In the genomic region with DNA sequence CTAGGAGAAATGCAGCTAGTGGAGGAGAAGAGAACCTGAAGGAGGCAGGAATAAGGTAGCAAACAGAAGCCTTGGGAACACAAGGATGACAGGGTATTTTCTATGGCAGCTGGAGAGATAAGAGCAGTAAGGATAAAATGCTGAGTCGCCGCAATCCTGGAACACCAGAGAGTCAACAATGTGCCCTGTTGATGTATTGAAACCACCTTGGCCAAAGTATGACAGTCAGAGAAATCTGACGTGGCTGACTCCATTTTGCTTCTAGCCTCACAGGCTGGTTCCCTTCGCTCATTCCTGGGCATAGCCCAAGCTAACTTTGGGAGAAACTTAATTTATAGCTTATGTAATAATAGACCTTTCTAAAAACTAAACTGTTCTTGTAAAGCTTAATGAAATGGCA, we compare ENCODE assay signal across 1 cellular context.
TF ChIP-seq lines count a peak whose summit lies in the region.

No MANE protein-coding gene starts in this region.

TF ChIP-seq in K562, 482 proteins besides CTCF, POLR2A, EP300 and RAD21 (continued from another document):
- TF ChIP-seq, protein P1, sequence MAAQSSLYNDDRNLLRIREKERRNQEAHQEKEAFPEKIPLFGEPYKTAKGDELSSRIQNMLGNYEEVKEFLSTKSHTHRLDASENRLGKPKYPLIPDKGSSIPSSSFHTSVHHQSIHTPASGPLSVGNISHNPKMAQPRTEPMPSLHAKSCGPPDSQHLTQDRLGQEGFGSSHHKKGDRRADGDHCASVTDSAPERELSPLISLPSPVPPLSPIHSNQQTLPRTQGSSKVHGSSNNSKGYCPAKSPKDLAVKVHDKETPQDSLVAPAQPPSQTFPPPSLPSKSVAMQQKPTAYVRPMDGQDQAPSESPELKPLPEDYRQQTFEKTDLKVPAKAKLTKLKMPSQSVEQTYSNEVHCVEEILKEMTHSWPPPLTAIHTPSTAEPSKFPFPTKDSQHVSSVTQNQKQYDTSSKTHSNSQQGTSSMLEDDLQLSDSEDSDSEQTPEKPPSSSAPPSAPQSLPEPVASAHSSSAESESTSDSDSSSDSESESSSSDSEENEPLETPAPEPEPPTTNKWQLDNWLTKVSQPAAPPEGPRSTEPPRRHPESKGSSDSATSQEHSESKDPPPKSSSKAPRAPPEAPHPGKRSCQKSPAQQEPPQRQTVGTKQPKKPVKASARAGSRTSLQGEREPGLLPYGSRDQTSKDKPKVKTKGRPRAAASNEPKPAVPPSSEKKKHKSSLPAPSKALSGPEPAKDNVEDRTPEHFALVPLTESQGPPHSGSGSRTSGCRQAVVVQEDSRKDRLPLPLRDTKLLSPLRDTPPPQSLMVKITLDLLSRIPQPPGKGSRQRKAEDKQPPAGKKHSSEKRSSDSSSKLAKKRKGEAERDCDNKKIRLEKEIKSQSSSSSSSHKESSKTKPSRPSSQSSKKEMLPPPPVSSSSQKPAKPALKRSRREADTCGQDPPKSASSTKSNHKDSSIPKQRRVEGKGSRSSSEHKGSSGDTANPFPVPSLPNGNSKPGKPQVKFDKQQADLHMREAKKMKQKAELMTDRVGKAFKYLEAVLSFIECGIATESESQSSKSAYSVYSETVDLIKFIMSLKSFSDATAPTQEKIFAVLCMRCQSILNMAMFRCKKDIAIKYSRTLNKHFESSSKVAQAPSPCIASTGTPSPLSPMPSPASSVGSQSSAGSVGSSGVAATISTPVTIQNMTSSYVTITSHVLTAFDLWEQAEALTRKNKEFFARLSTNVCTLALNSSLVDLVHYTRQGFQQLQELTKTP (IDR thresholded peaks at IDR 0.05; ENCODE audit: low read depth in 1 of 2, partially characterized antibody in 2 of 2), result no peak
- TF ChIP-seq ZNF778 (CRISPR knock-in tag; IDR thresholded peaks at IDR 0.05) (no peak), MAFF (IDR thresholded peaks at IDR 0.05; ENCODE audit: low read length) (peak; percentile 57; the same call in 1 of the 2 replicates), MCM7 (IDR thresholded peaks at IDR 0.05) (no peak), KDM4B (IDR thresholded peaks at IDR 0.05; ENCODE audit: borderline replicate concordance in 2 of 2, low read depth in 1 of 2) (no peak), POLR3A (IDR thresholded peaks at IDR 0.05; ENCODE audit: borderline replicate concordance, extremely low read depth, insufficient read depth, insufficient read length) (no peak), ZNF124 (CRISPR knock-in tag; IDR thresholded peaks at IDR 0.05) (no peak), MAFK (IDR thresholded peaks at IDR 0.05; ENCODE audit: low read length) (peak; percentile 60), BACH1 (tag; IDR thresholded peaks at IDR 0.05) (0 out of 2 replicates have a peak, but pooled peaks have one; percentile 53), ZNF274 (IDR thresholded peaks at IDR 0.05; ENCODE audit: borderline replicate concordance, low read depth, low read length) (no peak), MTA3 (IDR thresholded peaks at IDR 0.05; ENCODE audit: borderline replicate concordance) (no peak), C11orf30 (IDR thresholded peaks at IDR 0.05; ENCODE audit: low read depth) (peak; percentile 88), PTRF (tag; IDR thresholded peaks at IDR 0.05) (no peak), NR4A1 (CRISPR knock-in tag; IDR thresholded peaks at IDR 0.05) (no peak), NR4A1 (tag; IDR thresholded peaks at IDR 0.05) (peak; percentile 79), GTF2E2 (tag; IDR thresholded peaks at IDR 0.05) (no peak), ZFP1 (CRISPR knock-in tag; IDR thresholded peaks at IDR 0.05) (0 out of 2 replicates have a peak, but pooled peaks have one; percentile 4), FUS (optimal IDR thresholded peaks at IDR 0.05; ENCODE audit: low read depth, low read length) (no peak), EZH2 (IDR thresholded peaks at IDR 0.05; ENCODE audit: borderline replicate concordance, low read depth, low read length) (no peak), RBM34 (IDR thresholded peaks at IDR 0.05; ENCODE audit: borderline replicate concordance, insufficient read depth, low read length) (no peak), FOXA3 (CRISPR knock-in tag; conservative IDR thresholded peaks at IDR 0.05 in 1 of 2, IDR thresholded peaks at IDR 0.05 in 1 of 2) (no peak)
- TF ChIP-seq, protein P2, sequence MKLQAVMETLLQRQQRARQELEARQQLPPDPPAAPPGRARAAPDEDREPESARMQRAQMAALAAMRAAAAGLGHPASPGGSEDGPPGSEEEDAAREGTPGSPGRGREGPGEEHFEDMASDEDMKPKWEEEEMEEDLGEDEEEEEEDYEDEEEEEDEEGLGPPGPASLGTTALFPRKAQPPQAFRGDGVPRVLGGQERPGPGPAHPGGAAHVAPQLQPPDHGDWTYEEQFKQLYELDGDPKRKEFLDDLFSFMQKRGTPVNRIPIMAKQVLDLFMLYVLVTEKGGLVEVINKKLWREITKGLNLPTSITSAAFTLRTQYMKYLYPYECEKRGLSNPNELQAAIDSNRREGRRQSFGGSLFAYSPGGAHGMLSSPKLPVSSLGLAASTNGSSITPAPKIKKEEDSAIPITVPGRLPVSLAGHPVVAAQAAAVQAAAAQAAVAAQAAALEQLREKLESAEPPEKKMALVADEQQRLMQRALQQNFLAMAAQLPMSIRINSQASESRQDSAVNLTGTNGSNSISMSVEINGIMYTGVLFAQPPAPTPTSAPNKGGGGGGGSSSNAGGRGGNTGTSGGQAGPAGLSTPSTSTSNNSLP (IDR thresholded peaks at IDR 0.05; ENCODE audit: borderline replicate concordance, low read depth, low read length), result no peak
- TF ChIP-seq, protein P3, sequence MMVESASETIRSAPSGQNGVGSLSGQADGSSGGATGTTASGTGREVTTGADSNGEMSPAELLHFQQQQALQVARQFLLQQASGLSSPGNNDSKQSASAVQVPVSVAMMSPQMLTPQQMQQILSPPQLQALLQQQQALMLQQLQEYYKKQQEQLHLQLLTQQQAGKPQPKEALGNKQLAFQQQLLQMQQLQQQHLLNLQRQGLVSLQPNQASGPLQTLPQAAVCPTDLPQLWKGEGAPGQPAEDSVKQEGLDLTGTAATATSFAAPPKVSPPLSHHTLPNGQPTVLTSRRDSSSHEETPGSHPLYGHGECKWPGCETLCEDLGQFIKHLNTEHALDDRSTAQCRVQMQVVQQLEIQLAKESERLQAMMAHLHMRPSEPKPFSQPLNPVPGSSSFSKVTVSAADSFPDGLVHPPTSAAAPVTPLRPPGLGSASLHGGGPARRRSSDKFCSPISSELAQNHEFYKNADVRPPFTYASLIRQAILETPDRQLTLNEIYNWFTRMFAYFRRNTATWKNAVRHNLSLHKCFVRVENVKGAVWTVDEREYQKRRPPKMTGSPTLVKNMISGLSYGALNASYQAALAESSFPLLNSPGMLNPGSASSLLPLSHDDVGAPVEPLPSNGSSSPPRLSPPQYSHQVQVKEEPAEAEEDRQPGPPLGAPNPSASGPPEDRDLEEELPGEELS (CRISPR knock-in tag; IDR thresholded peaks at IDR 0.05; ENCODE audit: borderline replicate concordance), result no peak
- TF ChIP-seq, protein P4, sequence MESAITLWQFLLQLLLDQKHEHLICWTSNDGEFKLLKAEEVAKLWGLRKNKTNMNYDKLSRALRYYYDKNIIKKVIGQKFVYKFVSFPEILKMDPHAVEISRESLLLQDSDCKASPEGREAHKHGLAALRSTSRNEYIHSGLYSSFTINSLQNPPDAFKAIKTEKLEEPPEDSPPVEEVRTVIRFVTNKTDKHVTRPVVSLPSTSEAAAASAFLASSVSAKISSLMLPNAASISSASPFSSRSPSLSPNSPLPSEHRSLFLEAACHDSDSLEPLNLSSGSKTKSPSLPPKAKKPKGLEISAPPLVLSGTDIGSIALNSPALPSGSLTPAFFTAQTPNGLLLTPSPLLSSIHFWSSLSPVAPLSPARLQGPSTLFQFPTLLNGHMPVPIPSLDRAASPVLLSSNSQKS (CRISPR knock-in tag; IDR thresholded peaks at IDR 0.05), result no peak
- TF ChIP-seq, protein P5, sequence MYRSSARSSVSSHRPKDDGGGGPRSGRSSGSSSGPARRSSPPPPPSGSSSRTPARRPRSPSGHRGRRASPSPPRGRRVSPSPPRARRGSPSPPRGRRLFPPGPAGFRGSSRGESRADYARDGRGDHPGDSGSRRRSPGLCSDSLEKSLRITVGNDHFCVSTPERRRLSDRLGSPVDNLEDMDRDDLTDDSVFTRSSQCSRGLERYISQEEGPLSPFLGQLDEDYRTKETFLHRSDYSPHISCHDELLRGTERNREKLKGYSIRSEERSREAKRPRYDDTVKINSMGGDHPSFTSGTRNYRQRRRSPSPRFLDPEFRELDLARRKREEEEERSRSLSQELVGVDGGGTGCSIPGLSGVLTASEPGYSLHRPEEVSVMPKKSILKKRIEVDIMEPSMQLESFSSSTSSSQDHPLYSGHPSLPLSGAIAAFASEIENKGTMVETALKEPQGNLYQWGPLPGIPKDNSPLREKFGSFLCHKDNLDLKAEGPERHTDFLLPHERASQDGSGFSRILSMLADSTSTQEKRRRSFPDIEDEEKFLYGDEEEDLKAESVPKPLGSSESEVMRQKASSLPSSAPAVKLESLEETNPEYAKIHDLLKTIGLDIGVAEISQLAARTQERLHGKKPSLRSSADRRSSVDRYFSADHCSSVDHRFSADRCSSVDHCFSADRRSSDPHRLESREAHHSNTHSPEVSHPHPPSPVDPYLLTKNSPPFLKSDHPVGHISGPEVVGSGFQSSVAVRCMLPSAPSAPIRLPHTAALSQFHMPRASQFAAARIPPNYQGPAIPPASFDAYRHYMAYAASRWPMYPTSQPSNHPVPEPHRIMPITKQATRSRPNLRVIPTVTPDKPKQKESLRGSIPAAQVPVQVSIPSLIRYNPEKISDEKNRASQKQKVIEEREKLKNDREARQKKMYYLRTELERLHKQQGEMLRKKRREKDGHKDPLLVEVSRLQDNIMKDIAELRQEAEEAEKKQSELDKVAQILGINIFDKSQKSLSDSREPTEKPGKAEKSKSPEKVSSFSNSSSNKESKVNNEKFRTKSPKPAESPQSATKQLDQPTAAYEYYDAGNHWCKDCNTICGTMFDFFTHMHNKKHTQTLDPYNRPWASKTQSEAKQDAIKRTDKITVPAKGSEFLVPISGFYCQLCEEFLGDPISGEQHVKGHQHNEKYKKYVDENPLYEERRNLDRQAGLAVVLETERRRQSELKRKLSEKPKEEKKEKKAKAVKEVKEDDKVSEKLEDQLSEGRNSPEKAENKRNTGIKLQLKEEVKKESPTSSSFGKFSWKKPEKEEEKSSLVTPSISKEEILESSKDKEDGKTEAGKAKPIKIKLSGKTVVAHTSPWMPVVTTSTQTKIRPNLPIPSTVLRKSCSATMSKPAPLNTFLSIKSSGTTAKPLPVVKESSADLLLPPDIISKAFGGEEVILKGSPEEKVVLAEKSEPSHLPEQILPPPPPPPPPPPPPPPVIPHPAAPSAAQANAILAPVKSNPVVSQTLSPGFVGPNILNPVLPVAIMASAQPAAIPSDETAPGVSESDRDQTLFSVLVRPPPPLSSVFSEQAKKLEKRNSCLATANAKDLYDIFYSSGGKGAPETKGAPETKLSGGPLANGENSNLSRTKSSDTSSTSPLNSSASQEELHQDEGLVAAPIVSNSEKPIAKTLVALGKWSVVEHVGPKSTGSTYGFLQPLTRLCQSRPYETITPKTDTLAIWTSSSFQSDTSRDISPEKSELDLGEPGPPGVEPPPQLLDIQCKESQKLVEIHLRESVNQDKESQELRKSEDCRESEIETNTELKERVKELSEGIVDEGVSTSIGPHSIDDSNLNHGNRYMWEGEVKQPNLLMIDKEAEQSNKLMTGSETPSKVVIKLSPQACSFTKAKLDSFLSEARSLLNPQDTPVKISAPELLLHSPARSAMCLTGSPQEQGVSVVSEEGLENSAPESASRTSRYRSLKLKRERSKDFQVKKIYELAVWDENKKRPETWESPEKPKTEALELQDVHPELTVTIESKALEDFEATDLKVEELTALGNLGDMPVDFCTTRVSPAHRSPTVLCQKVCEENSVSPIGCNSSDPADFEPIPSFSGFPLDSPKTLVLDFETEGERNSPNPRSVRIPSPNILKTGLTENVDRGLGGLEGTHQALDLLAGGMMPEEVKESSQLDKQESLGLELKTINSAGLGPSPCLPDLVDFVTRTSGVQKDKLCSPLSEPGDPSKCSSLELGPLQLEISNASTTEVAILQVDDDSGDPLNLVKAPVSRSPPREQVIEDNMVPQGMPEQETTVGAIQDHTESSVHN (IDR thresholded peaks at IDR 0.05; ENCODE audit: borderline replicate concordance in 1 of 2, low read depth in 1 of 2), result no peak
